ENCODE assay signal across 11 cellular contexts in genomic region chr2:119222863-119223520, GRCh38. TPM values are rescaled to one million over a fixed set of nuclear protein-coding genes. Genes with fewer than 3 reads are reported as not detected.
A peak's percentile ranks its signal among the peaks of the same experiment; 100 is the strongest.
DNase-seq lines count a peak whose midpoint lies in the region; ATAC-seq and TF ChIP-seq lines count a peak whose summit lies in the region.
"Had no signal": no experiment of that assay in that cellular context is flagged by ENCODE, and none has a peak within 500 bp of the region (broad histone marks: within the 10 kb centered on the region; RNA-seq: fewer than 3 reads in every experiment).

No MANE protein-coding gene starts in this region.

- peaks cover 5 to 19% of the 10 kb centered on the region in 2 experiments; a peak in 2 of 4 replicates for H3K4me1 ChIP-seq in SK-N-SH (ENCODE audit: control insufficient read depth in 1 of 2, insufficient read depth in 2 of 2, low read depth in 1 of 2, low read length in 1 of 2)
- H3K4me1 ChIP-seq in mammary epithelial cell (ENCODE audit: insufficient read depth, low read length) = peaks cover 28% of the 10 kb centered on the region
- H3K4me1 ChIP-seq in tibial artery = peaks cover 0 to 30% (median 12%) of the 10 kb centered on the region in 4 donors

- CTCF ChIA-PET in SK-N-SH (lab: Yijun Ruan, JAX) = interaction anchor here (0.8 to 1.6 kb wide), 2 partner anchors 10 to 13 kb away, joined by 3 read pairs; no protein-coding TSS in a partner anchor
- CTCF ChIA-PET in mammary epithelial cell (lab: Charles Lee; ENCODE audit: low non-redundant PET) = no interaction called here

- no peaks in the 10 kb centered on the region for H3K36me3 Mint-ChIP-seq in memory B cell

- no TSS peak for BruUV-seq in mammary epithelial cell (replicated peaks; lab: Mats Ljungman, UMichigan)

- H3K9ac ChIP-seq in SK-N-SH = peak overlapping the region; percentile 62; the same call in 1 of the 2 replicates
- H3K9ac ChIP-seq in mammary epithelial cell (ENCODE audit: insufficient read depth, low read length) = no peak overlapping the region

- no peak for TF ChIP-seq CTCF in SK-N-SH (IDR thresholded peaks at IDR 0.05)
- no peak for TF ChIP-seq CTCF in mammary epithelial cell (conservative IDR thresholded peaks at IDR 0.05 in 1 of 2, IDR thresholded peaks at IDR 0.05 in 1 of 2; ENCODE audit: extremely low read depth in 1 of 2, insufficient read depth in 1 of 2, low read depth in 1 of 2, low read length in 2 of 2)
- TF ChIP-seq CTCF in tibial artery (IDR thresholded peaks at IDR 0.05) = no peak

- no peak overlapping the region for H3K27ac Mint-ChIP-seq in memory B cell

- intact Hi-C loops in mammary epithelial cell (cut with micrococcal nuclease) = no loop called here
- intact Hi-C loops in tibial artery (cut with DNase I; ENCODE audit: low total_unique reads) = no loop called here

- H3K9me2 ChIP-seq in SK-N-SH = no peaks in the 10 kb centered on the region

- ATAC-seq in SK-N-SH treated with all-trans-retinoic acid at 6 μM for 48 hours (no peak), memory B cell (ENCODE audit: low read depth) (no peak), HG03469 (IDR thresholded peaks at IDR 0.05; ENCODE audit: unreplicated experiment) (no peak), GM18519 (IDR thresholded peaks at IDR 0.05; ENCODE audit: low FRiP score, unreplicated experiment) (no peak)

- TF ChIP-seq RAD21 in SK-N-SH (IDR thresholded peaks at IDR 0.05; ENCODE audit: low read length) = no peak

- peak overlapping the region; percentile 95 for H3K4me2 ChIP-seq in SK-N-SH
- H3K4me2 ChIP-seq in mammary epithelial cell (ENCODE audit: insufficient read depth, low read depth, low read length) = peak overlapping the region; percentile 97

- H3F3A ChIP-seq in SK-N-SH (replicated peaks; ENCODE audit: insufficient read depth) = no peaks in the 10 kb centered on the region

- H3K9me3 ChIP-seq in SK-N-SH = no peaks in the 10 kb centered on the region
- H3K9me3 ChIP-seq in mammary epithelial cell (replicated peaks; ENCODE audit: insufficient read depth, low read length) = no peaks in the 10 kb centered on the region
- H3K9me3 ChIP-seq in tibial artery = no peaks in the 10 kb centered on the region

- no peaks in the 10 kb centered on the region for H4K20me1 ChIP-seq in SK-N-SH (ENCODE audit: insufficient read depth)
- H4K20me1 ChIP-seq in mammary epithelial cell (ENCODE audit: insufficient read depth, low read length) = no peaks in the 10 kb centered on the region

- H2AFZ ChIP-seq in SK-N-SH (ENCODE audit: low read depth) (peak overlapping the region; percentile 88; the same call in 1 of the 2 replicates), mammary epithelial cell (ENCODE audit: low read depth, low read length) (peak overlapping the region; percentile 89)

- DNase-seq in SK-N-SH (no peak), mammary epithelial cell (no peak), memory B cell (ENCODE audit: low spot score in 2 of 2) (no peak), tibial artery (no peak), dermis blood vessel endothelial cell (no peak)
- DNase-seq: activated CD4-positive, alpha-beta T cell treated with anti-CD3 and anti-CD28 coated beads for 4 hours; Karpas-422 had no signal

- H3K27me3 ChIP-seq in SK-N-SH (ENCODE audit: insufficient read depth) (no peaks in the 10 kb centered on the region), mammary epithelial cell (ENCODE audit: insufficient read depth, low read length) (no peaks in the 10 kb centered on the region), tibial artery (no peaks in the 10 kb centered on the region)

- no peaks in the 10 kb centered on the region for H3K9me3 Mint-ChIP-seq in memory B cell

- no peaks in the 10 kb centered on the region for H3K36me3 ChIP-seq in SK-N-SH (replicated peaks in 1 of 2; ENCODE audit: control insufficient read depth in 1 of 2, insufficient read depth in 2 of 2, low read length in 1 of 2)
- H3K36me3 ChIP-seq in mammary epithelial cell (ENCODE audit: insufficient read depth, low read length) = no peaks in the 10 kb centered on the region
- H3K36me3 ChIP-seq in tibial artery = no peaks in the 10 kb centered on the region

- peaks cover 3% of the 10 kb centered on the region for H3K4me1 Mint-ChIP-seq in memory B cell

- POLR2A ChIA-PET in SK-N-SH (lab: Yijun Ruan, JAX) = no interaction called here

- WGBS in SK-N-SH (ENCODE audit: low lambda C conversion rate) = 74% methylated on average over 19 of the region's 22 CpGs
- WGBS in mammary epithelial cell (ENCODE audit: low coverage, missing lambda C conversion rate) = 91% methylated on average over 16 of the region's 22 CpGs

- in situ Hi-C loops in mammary epithelial cell (cut with MboI; ENCODE audit: low sequenced_read_pairs in 2 of 2) = no loop called here

- H3K27me3 Mint-ChIP-seq in memory B cell = peaks cover 8% of the 10 kb centered on the region

- H3K4me3 ChIP-seq in SK-N-SH (ENCODE audit: low read depth in 2 of 2, low read length in 1 of 2) = peak overlapping the region; percentile 69 to 75
- H3K4me3 ChIP-seq in mammary epithelial cell (replicated peaks in 1 of 3; ENCODE audit: insufficient read depth in 1 of 3, low read depth in 2 of 3, low read length in 3 of 3) = peak overlapping the region; percentile 80 to 84 (median 82)
- H3K4me3 ChIP-seq in tibial artery = peak overlapping the region; percentile 52 to 79

- H3K79me2 ChIP-seq in SK-N-SH (ENCODE audit: insufficient read depth) (no peaks in the 10 kb centered on the region), mammary epithelial cell (ENCODE audit: insufficient read depth, low read length) (peaks cover 37% of the 10 kb centered on the region)

- H3K27ac ChIP-seq in SK-N-SH (ENCODE audit: low read depth in 2 of 2, low read length in 1 of 2) = no peak overlapping the region; a peak in 1 of 4 replicates
- H3K27ac ChIP-seq in mammary epithelial cell (ENCODE audit: insufficient read depth, low read depth, low read length) = peak overlapping the region; percentile 24
- peak overlapping the region; percentile 27 to 36 for H3K27ac ChIP-seq in tibial artery
- H3K27ac ChIP-seq: 22Rv1 had no signal

- dilution Hi-C loops in mammary epithelial cell (cut with HindIII; ENCODE audit: low sequenced_read_pairs) = no loop called here

- peak overlapping the region; percentile 73 for H3K4me3 Mint-ChIP-seq in memory B cell

- TF ChIP-seq EP300 in SK-N-SH (IDR thresholded peaks at IDR 0.05; ENCODE audit: borderline replicate concordance in 1 of 2, low read depth in 1 of 2, low read length in 1 of 2) = no peak

TF ChIP-seq in SK-N-SH, 30 proteins besides CTCF, POLR2A, EP300 and RAD21 (continues in another document):
- TF ChIP-seq, protein P1, sequence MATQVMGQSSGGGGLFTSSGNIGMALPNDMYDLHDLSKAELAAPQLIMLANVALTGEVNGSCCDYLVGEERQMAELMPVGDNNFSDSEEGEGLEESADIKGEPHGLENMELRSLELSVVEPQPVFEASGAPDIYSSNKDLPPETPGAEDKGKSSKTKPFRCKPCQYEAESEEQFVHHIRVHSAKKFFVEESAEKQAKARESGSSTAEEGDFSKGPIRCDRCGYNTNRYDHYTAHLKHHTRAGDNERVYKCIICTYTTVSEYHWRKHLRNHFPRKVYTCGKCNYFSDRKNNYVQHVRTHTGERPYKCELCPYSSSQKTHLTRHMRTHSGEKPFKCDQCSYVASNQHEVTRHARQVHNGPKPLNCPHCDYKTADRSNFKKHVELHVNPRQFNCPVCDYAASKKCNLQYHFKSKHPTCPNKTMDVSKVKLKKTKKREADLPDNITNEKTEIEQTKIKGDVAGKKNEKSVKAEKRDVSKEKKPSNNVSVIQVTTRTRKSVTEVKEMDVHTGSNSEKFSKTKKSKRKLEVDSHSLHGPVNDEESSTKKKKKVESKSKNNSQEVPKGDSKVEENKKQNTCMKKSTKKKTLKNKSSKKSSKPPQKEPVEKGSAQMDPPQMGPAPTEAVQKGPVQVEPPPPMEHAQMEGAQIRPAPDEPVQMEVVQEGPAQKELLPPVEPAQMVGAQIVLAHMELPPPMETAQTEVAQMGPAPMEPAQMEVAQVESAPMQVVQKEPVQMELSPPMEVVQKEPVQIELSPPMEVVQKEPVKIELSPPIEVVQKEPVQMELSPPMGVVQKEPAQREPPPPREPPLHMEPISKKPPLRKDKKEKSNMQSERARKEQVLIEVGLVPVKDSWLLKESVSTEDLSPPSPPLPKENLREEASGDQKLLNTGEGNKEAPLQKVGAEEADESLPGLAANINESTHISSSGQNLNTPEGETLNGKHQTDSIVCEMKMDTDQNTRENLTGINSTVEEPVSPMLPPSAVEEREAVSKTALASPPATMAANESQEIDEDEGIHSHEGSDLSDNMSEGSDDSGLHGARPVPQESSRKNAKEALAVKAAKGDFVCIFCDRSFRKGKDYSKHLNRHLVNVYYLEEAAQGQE (IDR thresholded peaks at IDR 0.05; ENCODE audit: low read depth, low read length) = no peak
- TF ChIP-seq NFIC (IDR thresholded peaks at IDR 0.05; ENCODE audit: borderline replicate concordance) = no peak

TF ChIP-seq in SK-N-SH treated with all-trans-retinoic acid at 6 μM for 48 hours, 23 proteins besides CTCF, POLR2A, EP300 and RAD21 (continues in another document):
- no peak for TF ChIP-seq ARNTL (CRISPR knock-in tag; IDR thresholded peaks at IDR 0.05; ENCODE audit: borderline replicate concordance, low read depth)
- no peak for TF ChIP-seq RARB (CRISPR knock-in tag; IDR thresholded peaks at IDR 0.05)
- no peak for TF ChIP-seq OSR1 (CRISPR knock-in tag; IDR thresholded peaks at IDR 0.05)
- no peak for TF ChIP-seq PPARA (CRISPR knock-in tag; IDR thresholded peaks at IDR 0.05; ENCODE audit: borderline replicate concordance)
- TF ChIP-seq ISL1 (CRISPR knock-in tag; IDR thresholded peaks at IDR 0.05) = no peak
- no peak for TF ChIP-seq CREB5 (CRISPR knock-in tag; IDR thresholded peaks at IDR 0.05; ENCODE audit: low read depth)
- TF ChIP-seq SNAI2 (CRISPR knock-in tag; IDR thresholded peaks at IDR 0.05) = no peak
- TF ChIP-seq ZFP3 (CRISPR knock-in tag; IDR thresholded peaks at IDR 0.05) = no peak
- TF ChIP-seq ZNF8 (CRISPR knock-in tag; IDR thresholded peaks at IDR 0.05) = no peak
- TF ChIP-seq ZFP30 (CRISPR knock-in tag; IDR thresholded peaks at IDR 0.05) = no peak
- TF ChIP-seq ZC3H10 (CRISPR knock-in tag; IDR thresholded peaks at IDR 0.05) = no peak

RNA-seq across cellular contexts. Expression of gene STEAP3, which starts 0.6 kb away (rescaled TPM):
- polyA plus RNA-seq in SK-N-SH (2012; rRNA removed) (30.6 and 34.3 TPM in 2 replicates), mammary epithelial cell (42.2 TPM)
- 14.6 and 22.5 TPM in 2 replicates for polyA plus RNA-seq in SK-N-SH (2012; cell fraction: cytosol; rRNA removed)
- 41.1 and 47.5 TPM in 2 replicates for polyA plus RNA-seq in SK-N-SH (2012; cell fraction: nucleus; rRNA removed)
- total RNA-seq in mammary epithelial cell (10 to 100 TPM; 28.8 to 35.2 TPM), dermis blood vessel endothelial cell (3.9 and 7.9 TPM in 2 replicates)
- polyA minus RNA-seq in mammary epithelial cell = 39.5 TPM

Comparison
In these comparisons a context has a peak if more than half of its experiments do, and no peak if none do; other contexts are left out.
1. H3K27ac ChIP-seq: peak in mammary epithelial cell (single experiment) and tibial artery (2 of 2); none in SK-N-SH (0 of 2).
2. Peak in every context shown above with its lines, with median percentiles within 50 percentile points of each other: H3K4me3 ChIP-seq.